Comparison of ENCODE assay signal across 14 cellular contexts in the genomic region with DNA sequence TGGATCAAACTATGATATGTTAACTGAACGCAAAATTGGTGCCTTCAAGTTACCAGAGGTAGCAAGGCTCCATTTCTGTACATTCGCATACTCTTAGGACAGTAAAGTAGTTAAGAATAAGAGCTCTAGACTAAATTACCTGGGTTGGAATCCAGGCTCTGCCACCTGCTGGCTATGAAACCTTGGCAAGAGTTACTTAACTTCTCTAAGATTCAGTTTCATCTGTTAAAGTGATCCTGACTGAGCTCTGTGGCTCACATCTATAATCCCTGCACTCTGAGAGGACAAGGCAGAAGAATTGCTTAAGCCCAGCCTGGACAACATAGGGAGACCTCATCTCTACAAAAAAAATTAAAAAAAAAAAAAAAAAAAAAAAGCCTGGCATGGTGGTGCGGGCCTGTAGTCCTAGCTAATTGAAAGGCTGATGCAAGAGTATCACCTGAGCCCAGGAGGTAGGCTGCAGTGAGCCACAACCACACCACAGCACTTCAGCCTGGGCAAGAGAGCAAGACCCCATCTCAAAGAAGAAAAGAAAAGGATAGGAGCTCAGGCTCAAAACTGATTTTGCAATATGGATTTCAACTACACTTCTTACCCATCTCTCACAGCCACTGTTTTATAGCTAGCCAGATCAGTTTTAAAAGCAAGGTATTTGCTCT. TPM values are rescaled to one million over a fixed set of nuclear protein-coding genes. Genes with fewer than 3 reads are reported as not detected.
A peak's percentile ranks its signal among the peaks of the same experiment; 100 is the strongest.
DNase-seq lines count a peak whose midpoint lies in the region; ATAC-seq, FAIRE-seq and TF ChIP-seq lines count a peak whose summit lies in the region.
"Had no signal": no experiment of that assay in that cellular context is flagged by ENCODE, and none has a peak within 500 bp of the region (broad histone marks: within the 10 kb centered on the region; RNA-seq: fewer than 3 reads in every experiment).

No MANE protein-coding gene starts in this region.

- no peaks in the 10 kb centered on the region for H3K36me3 ChIP-seq in body of pancreas (replicated peaks in 1 of 2; ENCODE audit: insufficient read depth in 1 of 2, low read depth in 2 of 2)
- H3K36me3 ChIP-seq in mucosa of descending colon (ENCODE audit: low read depth), result no peaks in the 10 kb centered on the region
- H3K36me3 ChIP-seq in osteoblast (ENCODE audit: insufficient read depth, low read length), result no peaks in the 10 kb centered on the region
- H3K36me3 ChIP-seq: prostate gland had no signal

- WGBS in body of pancreas, 2 donors, result 75 to 79% methylated on average over 3 of the region's 3 CpGs

- peaks cover 71% of the 10 kb centered on the region for H4K20me1 ChIP-seq in osteoblast (ENCODE audit: insufficient read depth, low read length)

- no peak overlapping the region for H3K27ac Mint-ChIP-seq in T-helper 17 cell
- H3K27ac Mint-ChIP-seq: activated CD4-positive, alpha-beta memory T cell treated with anti-CD3 and anti-CD28 coated beads for 36 hours had no signal

- H2AFZ ChIP-seq in osteoblast (ENCODE audit: low read length), result no peak overlapping the region

- no peaks in the 10 kb centered on the region for H3K36me3 Mint-ChIP-seq in T-helper 17 cell (ENCODE audit: low read depth)

- H3K9me3 ChIP-seq in body of pancreas (no peaks in the 10 kb centered on the region), mucosa of descending colon (no peaks in the 10 kb centered on the region), osteoblast (ENCODE audit: low read depth, low read length) (no peaks in the 10 kb centered on the region), T-helper 17 cell (ENCODE audit: control insufficient read depth, low read length, poor library complexity, severe bottlenecking) (no peaks in the 10 kb centered on the region)
- H3K9me3 ChIP-seq: prostate gland had no signal

- no peak overlapping the region for H3K4me3 ChIP-seq in LNCaP clone FGC (ENCODE audit: low read depth, low read length)
- H3K4me3 ChIP-seq in body of pancreas, result no peak overlapping the region
- no peak overlapping the region for H3K4me3 ChIP-seq in mucosa of descending colon
- no peak overlapping the region for H3K4me3 ChIP-seq in osteoblast (ENCODE audit: insufficient read depth, low read length)
- H3K4me3 ChIP-seq: dorsolateral prefrontal cortex, prostate gland had no signal

- ATAC-seq in body of pancreas, result peak; percentile 21
- ATAC-seq in mucosa of descending colon, result peak; percentile 58
- ATAC-seq in GM18870 (IDR thresholded peaks at IDR 0.05; ENCODE audit: unreplicated experiment), result no peak
- no peak for ATAC-seq in T-helper 17 cell

- H3K4me1 Mint-ChIP-seq in T-helper 17 cell, result peaks cover 40% of the 10 kb centered on the region

- no peaks in the 10 kb centered on the region for H3K27me3 Mint-ChIP-seq in T-helper 17 cell
- H3K27me3 Mint-ChIP-seq: activated CD4-positive, alpha-beta memory T cell treated with anti-CD3 and anti-CD28 coated beads for 36 hours had no signal

- DNase-seq in GM18507 (ENCODE audit: extremely low spot score, insufficient read length, low read depth) (no peak), LNCaP clone FGC (ENCODE audit: low read depth) (no peak), body of pancreas (peak in 1 of 4 donors; percentile 28), mucosa of descending colon (peak in 1 of 3 donors; percentile 44), osteoblast (ENCODE audit: insufficient read length, low spot score, missing footprints) (no peak), GM12891 (ENCODE audit: insufficient read length, low spot score) (no peak), T-helper 17 cell (no peak)
- DNase-seq: activated CD4-positive, alpha-beta memory T cell treated with anti-CD3 and anti-CD28 coated beads for 36 hours; dorsolateral prefrontal cortex had no signal

- H3K27ac ChIP-seq in body of pancreas, result no peak overlapping the region
- no peak overlapping the region for H3K27ac ChIP-seq in osteoblast (ENCODE audit: low read depth, low read length)
- H3K27ac ChIP-seq: dorsolateral prefrontal cortex, prostate gland had no signal

- H3K4me2 ChIP-seq in osteoblast (ENCODE audit: insufficient read depth, low read length), result no peak overlapping the region

- TF ChIP-seq CTCF in LNCaP clone FGC (IDR thresholded peaks at IDR 0.05; ENCODE audit: control insufficient read depth, extremely low read depth, insufficient read depth) (0 out of 2 replicates have a peak, but pooled peaks have one; percentile 2), body of pancreas (IDR thresholded peaks at IDR 0.05) (peak in 3 of 7 experiments; percentile 10 to 30 (median 19)), mucosa of descending colon (IDR thresholded peaks at IDR 0.05) (no peak), osteoblast (IDR thresholded peaks at IDR 0.05; ENCODE audit: extremely low read depth, low read depth, low read length) (no peak)

- intact Hi-C loops in body of pancreas (cut with DNase I) (no loop called here), mucosa of descending colon (cut with DNase I, micrococcal nuclease) (no loop called here)

- H3K27me3 ChIP-seq in body of pancreas (no peaks in the 10 kb centered on the region), osteoblast (ENCODE audit: insufficient read depth, low read length) (no peaks in the 10 kb centered on the region)
- H3K27me3 ChIP-seq: dorsolateral prefrontal cortex had no signal

- TF ChIP-seq POLR2A in body of pancreas (IDR thresholded peaks at IDR 0.05) (no peak), GM12891 (IDR thresholded peaks at IDR 0.05; ENCODE audit: low read depth, low read length) (no peak)

- H3K79me2 ChIP-seq in osteoblast (ENCODE audit: insufficient read depth, low read length), result peaks cover 94% of the 10 kb centered on the region

- H3K4me1 ChIP-seq in body of pancreas, result peaks cover 8% of the 10 kb centered on the region
- H3K4me1 ChIP-seq in mucosa of descending colon (ENCODE audit: low read depth), result peaks cover 31% of the 10 kb centered on the region
- H3K4me1 ChIP-seq in osteoblast (ENCODE audit: insufficient read depth, low read length), result no peaks in the 10 kb centered on the region
- H3K4me1 ChIP-seq: prostate gland had no signal

- no peak overlapping the region for H3K4me3 Mint-ChIP-seq in T-helper 17 cell
- H3K4me3 Mint-ChIP-seq: activated CD4-positive, alpha-beta memory T cell treated with anti-CD3 and anti-CD28 coated beads for 36 hours; CD14-positive monocyte had no signal

- FAIRE-seq in GM18507 (lab: Jason Lieb, UNC) (peak; percentile 26), GM12891 (lab: Jason Lieb, UNC) (no peak)
- FAIRE-seq: HTR-8/SVneo, TTC549 had no signal

TF ChIP-seq in GM12891, 5 proteins besides CTCF, POLR2A, EP300 and RAD21:
- TF ChIP-seq POLR2AphosphoS5 (IDR thresholded peaks at IDR 0.05; ENCODE audit: low read depth, low read length) (no peak), POU2F2 (IDR thresholded peaks at IDR 0.05; ENCODE audit: low read depth, low read length) (no peak), PAX5 (IDR thresholded peaks at IDR 0.05; ENCODE audit: insufficient read depth, low read length, severe bottlenecking) (no peak), TAF1 (IDR thresholded peaks at IDR 0.05; ENCODE audit: low read depth, low read length) (no peak), SPI1 (IDR thresholded peaks at IDR 0.05; ENCODE audit: low read depth, low read length) (no peak)
TF ChIP-seq in GM12891: peak in this region for 0.

RNA-seq across cellular contexts. Expression of a gene that starts 21.3 kb away (rescaled TPM):
- total RNA-seq in body of pancreas, result 10 to 100 TPM; 15.0 to 18.8 TPM
- 10 to 100 TPM; 40.1 to 41.9 (median 41.0) TPM for total RNA-seq in mucosa of descending colon
- total RNA-seq in osteoblast, result 79.9 and 87.9 TPM in 2 replicates
- 20.8 TPM for polyA plus RNA-seq in GM12891 (2012; ENCODE audit: low read depth, missing spikeins)
- total RNA-seq in T-helper 17 cell, result 10 to 100 TPM; 42.2 to 45.2 TPM

Comparison
In these comparisons a context has a peak if more than half of its experiments do, and no peak if none do; other contexts are left out.
1. ATAC-seq: peak in body of pancreas (single experiment) and mucosa of descending colon (single experiment); none in GM18870 (single experiment) and T-helper 17 cell (single experiment).